9 cellular contexts compared by ENCODE assay signal in genomic region chr12:54984602-54985376, GRCh38. TPM values are rescaled to one million over a fixed set of nuclear protein-coding genes. Genes with fewer than 3 reads are reported as not detected.
DNase-seq lines count a peak whose midpoint lies in the region; ATAC-seq and TF ChIP-seq lines count a peak whose summit lies in the region.
"Had no signal": no experiment of that assay in that cellular context is flagged by ENCODE, and none has a peak within 500 bp of the region (broad histone marks: within the 10 kb centered on the region; RNA-seq: fewer than 3 reads in every experiment).

TESPA1 (minus strand) TSS chr12:54984762; CDS start chr12:54974562, 10,200 bp downstream.

- no peak within 1 kb of the TSS for H2AFZ ChIP-seq in Karpas-422 (ENCODE audit: low read length)

- peaks cover 46% of the 10 kb centered on the region for H3K36me3 Mint-ChIP-seq in CD8-positive, alpha-beta T cell

- H3K4me3 ChIP-seq in CD8-positive, alpha-beta T cell (ENCODE audit: low read depth, low read length): peak within 1 kb of the TSS; percentile 59
- H3K4me3 ChIP-seq in Karpas-422 (ENCODE audit: low read length) (peak within 1 kb of the TSS; percentile 73), heart right ventricle (peak within 1 kb of the TSS in 3 of 10 donors; percentile 4 to 44 (median 26))

- peak; percentile 87 for ATAC-seq in CD8-positive, alpha-beta T cell
- ATAC-seq in GM21515 (IDR thresholded peaks at IDR 0.05; ENCODE audit: unreplicated experiment) (peak; percentile 96), heart right ventricle (peak in 7 of 8 donors; percentile 71 to 84 (median 79))

- H3K9ac ChIP-seq in Karpas-422 (ENCODE audit: low read length): peak within 1 kb of the TSS; percentile 76

- peak within 1 kb of the TSS; percentile 98 for H3K27ac Mint-ChIP-seq in CD8-positive, alpha-beta T cell

- DNase-seq in CD8-positive, alpha-beta T cell: peak; percentile 64 to 92 (median 81)
- DNase-seq in Karpas-422: peak; percentile 95
- DNase-seq in activated CD8-positive, alpha-beta memory T cell treated with anti-CD3 and anti-CD28 coated beads for 24 hours: peak; percentile 85
- peak; percentile 53 to 59 for DNase-seq in heart right ventricle
- peak; percentile 58 to 75 for DNase-seq in stimulated activated CD8-positive, alpha-beta memory T cell treated with anti-CD3 and anti-CD28 coated beads, Interleukin-2, amount 100 ng/mL, for 48 hours (ENCODE audit: low read depth in 2 of 2)
- DNase-seq in NCI-H524 (lab: John Stamatoyannopoulos, UW): no peak
- DNase-seq in NCI-H2107 (lab: John Stamatoyannopoulos, UW): no peak

- POLR2A ChIA-PET in CD8-positive, alpha-beta T cell (lab: Charles Lee): interaction anchor here (0.7 to 5.3 kb wide), 19 partner anchors 8 to 567 kb away, joined by 3 to 44 read pairs (median 5); no protein-coding TSS in a partner anchor

- H3K27me3 ChIP-seq in CD8-positive, alpha-beta T cell (ENCODE audit: insufficient read depth, low read length): no peaks in the 10 kb centered on the region
- H3K27me3 ChIP-seq in Karpas-422 (ENCODE audit: low read length): no peaks in the 10 kb centered on the region
- H3K27me3 ChIP-seq in heart right ventricle: peaks cover 0 to 5% (median 0%) of the 10 kb centered on the region in 7 donors

- peak within 1 kb of the TSS; percentile 88 for H3K27ac ChIP-seq in CD8-positive, alpha-beta T cell (ENCODE audit: low read depth, low read length)
- H3K27ac ChIP-seq in Karpas-422 (ENCODE audit: low read length): peak within 1 kb of the TSS; percentile 74
- peak within 1 kb of the TSS in 6 of 10 donors; percentile 9 to 77 (median 34) for H3K27ac ChIP-seq in heart right ventricle

- H3K9me3 ChIP-seq in CD8-positive, alpha-beta T cell (ENCODE audit: low read length): no peaks in the 10 kb centered on the region
- H3K9me3 ChIP-seq in Karpas-422 (ENCODE audit: low read length) (no peaks in the 10 kb centered on the region), heart right ventricle (no peaks in the 10 kb centered on the region)

- no peaks in the 10 kb centered on the region for H3K36me3 ChIP-seq in CD8-positive, alpha-beta T cell (ENCODE audit: insufficient read depth, low read length)
- H3K36me3 ChIP-seq in Karpas-422 (ENCODE audit: insufficient read depth, low read length): peaks cover 19% of the 10 kb centered on the region; the same call in 1 of the 2 replicates
- H3K36me3 ChIP-seq in heart right ventricle: no peaks in the 10 kb centered on the region

- 42 to 52% methylated on average over 14 of the region's 14 CpGs for WGBS in heart right ventricle, 2 donors

- H3K4me1 Mint-ChIP-seq in CD8-positive, alpha-beta T cell (ENCODE audit: low read depth): peaks cover 93% of the 10 kb centered on the region

- H3K79me2 ChIP-seq in Karpas-422 (ENCODE audit: low read length): peaks cover 56% of the 10 kb centered on the region

- intact Hi-C loops in CD8-positive, alpha-beta T cell (cut with DNase I, micrococcal nuclease): loop anchor here (2.0 to 10.0 kb wide), 2 partner anchors 14 to 570 kb away; partner anchors contain the start of gene ITGA5 (in 1 of the 2)
- intact Hi-C loops in heart right ventricle (cut with DNase I): no loop called here

- TF ChIP-seq CTCF in CD8-positive, alpha-beta T cell (IDR thresholded peaks at IDR 0.05): no peak
- no peak for TF ChIP-seq CTCF in heart right ventricle (IDR thresholded peaks at IDR 0.05)

- no peaks in the 10 kb centered on the region for H3K9me3 Mint-ChIP-seq in CD8-positive, alpha-beta T cell

- peak within 1 kb of the TSS; percentile 89 for H3K4me3 Mint-ChIP-seq in CD8-positive, alpha-beta T cell

- H3K9me2 ChIP-seq in Karpas-422 (replicated peaks; ENCODE audit: insufficient read depth, low read length): no peaks in the 10 kb centered on the region

- peaks cover 61% of the 10 kb centered on the region for H3K4me1 ChIP-seq in CD8-positive, alpha-beta T cell (ENCODE audit: insufficient read depth, low read length)
- H3K4me1 ChIP-seq in Karpas-422 (ENCODE audit: low read length) (peaks cover 64% of the 10 kb centered on the region), heart right ventricle (peaks cover 0 to 26% (median 6%) of the 10 kb centered on the region in 9 donors)

- H4K20me1 ChIP-seq in Karpas-422 (ENCODE audit: insufficient read depth, low read depth, low read length): no peaks in the 10 kb centered on the region

- no peaks in the 10 kb centered on the region for H3K27me3 Mint-ChIP-seq in CD8-positive, alpha-beta T cell (ENCODE audit: low read depth)

- CTCF ChIA-PET in CD8-positive, alpha-beta T cell (lab: Charles Lee): interaction anchor here (0.7 to 7.3 kb wide), 20 partner anchors 8 to 280 kb away, joined by 3 to 67 read pairs (median 6); partner anchors contain the start of gene MUCL1

- peak within 1 kb of the TSS; percentile 81 for H3K4me2 ChIP-seq in Karpas-422 (ENCODE audit: low read depth, low read length, poor library complexity, severe bottlenecking)

RNA-seq across cellular contexts. Expression of gene TESPA1, which starts in this region (rescaled TPM):
- 10 to 100 TPM; 70.9 to 84.8 TPM for total RNA-seq in CD8-positive, alpha-beta T cell
- 35.1 and 41.1 TPM in 2 replicates for total RNA-seq in Karpas-422 (2014; rRNA removed; shearing (Covaris generic); ENCODE audit: low replicate concordance)
- 1 to 10 TPM in 4 of 10 donors, under 1 TPM in 6; 0.17 to 1.4 (median 0.82) TPM for total RNA-seq in heart right ventricle
- polyA plus RNA-seq in heart right ventricle: under 1 TPM; 0.14 to 0.44 TPM
- total RNA-seq: epithelial cell of proximal tubule had no signal

Comparison
In these comparisons a context has a peak if more than half of its experiments do, and no peak if none do; other contexts are left out.
1. RNA of gene TESPA1 (total RNA-seq): 70.9 to 84.8 TPM in CD8-positive, alpha-beta T cell and 35.1 to 41.1 TPM in Karpas-422; 0.17 to 1.4 TPM in heart right ventricle; every median in the first group is over 10 times any median in the second.
2. DNase-seq: peak in CD8-positive, alpha-beta T cell (7 of 7), Karpas-422 (single experiment), activated CD8-positive, alpha-beta memory T cell treated with anti-CD3 and anti-CD28 coated beads for 24 hours (single experiment), heart right ventricle (2 of 2) and stimulated activated CD8-positive, alpha-beta memory T cell treated with anti-CD3 and anti-CD28 coated beads, Interleukin-2, amount 100 ng/mL, for 48 hours (2 of 2); none in NCI-H524 (0 of 2) and NCI-H2107 (single experiment).
3. H3K27ac ChIP-seq: peak in every context shown above with its lines; median percentile 88 in CD8-positive, alpha-beta T cell; 74 in Karpas-422; 34 in heart right ventricle.
4. intact Hi-C loops: an anchor here in CD8-positive, alpha-beta T cell (2.0 to 10.0 kb wide); none called in heart right ventricle.
5. Peak in every context shown above with its lines, with median percentiles within 50 percentile points of each other: ATAC-seq.